In genomic region chr2:55048514-55048924, GRCh38 we compare ENCODE assay signal across 8 cellular contexts. TPM values are rescaled to one million over a fixed set of nuclear protein-coding genes. Genes with fewer than 3 reads are reported as not detected.
DNase-seq lines count a peak whose midpoint lies in the region; ATAC-seq and TF ChIP-seq lines count a peak whose summit lies in the region.

No MANE protein-coding gene starts in this region.

- H3K27ac ChIP-seq in AG04450 (ENCODE audit: low read depth, low read length) (peak overlapping the region; percentile 96), upper lobe of right lung (peak overlapping the region; percentile 95)

- H3K4me3 ChIP-seq in AG04450 (ENCODE audit: low read depth, low read length): peak overlapping the region; percentile 100
- peak overlapping the region; percentile 91 for H3K4me3 ChIP-seq in upper lobe of right lung

- intact Hi-C loops in upper lobe of right lung (cut with DNase I): loop anchor here (10.0 kb wide), 1 partner anchor 116 kb away; no protein-coding TSS in a partner anchor

- DNase-seq in AG04450 (ENCODE audit: low read depth, low spot score): no peak
- DNase-seq in ELR (ENCODE audit: low read depth): peak; percentile 66
- DNase-seq in OCI-M1 (lab: John Stamatoyannopoulos, UW): peak; percentile 79
- DNase-seq in cerebellar cortex (ENCODE audit: low spot score): peak; percentile 60
- DNase-seq in memory B cell (ENCODE audit: low spot score in 2 of 2): no peak
- DNase-seq in upper lobe of right lung: no peak
- DNase-seq in stimulated activated CD8-positive, alpha-beta memory T cell treated with anti-CD3 and anti-CD28 coated beads, Interleukin-4, amount 100 ng/mL, for 48 hours: no peak

- H3K9me3 ChIP-seq in AG04450 (ENCODE audit: control insufficient read depth, insufficient read depth, low read length) (no peaks in the 10 kb centered on the region; the same call in 1 of the 2 replicates), upper lobe of right lung (no peaks in the 10 kb centered on the region)

- peaks cover 35% of the 10 kb centered on the region for H3K4me1 Mint-ChIP-seq in memory B cell

- ATAC-seq in memory B cell (ENCODE audit: low read depth) (no peak), upper lobe of right lung (no peak), HG03095 (IDR thresholded peaks at IDR 0.05; ENCODE audit: unreplicated experiment) (no peak)

- H3K36me3 ChIP-seq in upper lobe of right lung: no peaks in the 10 kb centered on the region

- H3K27me3 ChIP-seq in AG04450 (ENCODE audit: control insufficient read depth, insufficient read depth, low read length) (no peaks in the 10 kb centered on the region), upper lobe of right lung (no peaks in the 10 kb centered on the region)

- CTCF ChIA-PET in AG04450 (lab: Charles Lee): interaction anchor here (0.6 to 4.8 kb wide), 30 partner anchors 13 to 149 kb away, joined by 3 to 60 read pairs (median 4); no protein-coding TSS in a partner anchor

- POLR2A ChIA-PET in AG04450 (lab: Yijun Ruan, JAX): interaction anchor here (0.6 to 4.3 kb wide), 8 partner anchors 22 to 372 kb away, joined by 3 to 79 read pairs (median 3); no protein-coding TSS in a partner anchor

- H3K9me3 Mint-ChIP-seq in memory B cell: no peaks in the 10 kb centered on the region

- peak overlapping the region; percentile 97 for H3K27ac Mint-ChIP-seq in memory B cell

- H3K4me1 ChIP-seq in upper lobe of right lung: peaks cover 35% of the 10 kb centered on the region

- H3K4me3 Mint-ChIP-seq in memory B cell: peak overlapping the region; percentile 100

- H3K36me3 Mint-ChIP-seq in memory B cell: peaks cover 1% of the 10 kb centered on the region

- TF ChIP-seq CTCF in AG04450 (IDR thresholded peaks at IDR 0.05; ENCODE audit: low read depth, low read length): no peak; the same call in 1 of the 2 replicates
- no peak for TF ChIP-seq CTCF in upper lobe of right lung (IDR thresholded peaks at IDR 0.05)

- H3K27me3 Mint-ChIP-seq in memory B cell: no peaks in the 10 kb centered on the region

RNA-seq across cellular contexts. Expression of gene RTN4, which starts 1.7 kb away (rescaled TPM):
- 652 and 668 TPM in 2 replicates for polyA plus RNA-seq in AG04450 (2011; rRNA removed)
- polyA minus RNA-seq in AG04450 (2011; rRNA and poly(A)+ RNA removed): 292 and 462 TPM in 2 replicates
- total RNA-seq in upper lobe of right lung: 275 TPM

Comparison
In these comparisons a context has a peak if more than half of its experiments do, and no peak if none do; other contexts are left out.
1. DNase-seq: peak in ELR (single experiment), OCI-M1 (single experiment) and cerebellar cortex (single experiment); none in AG04450 (single experiment), memory B cell (0 of 2), upper lobe of right lung (single experiment) and stimulated activated CD8-positive, alpha-beta memory T cell treated with anti-CD3 and anti-CD28 coated beads, Interleukin-4, amount 100 ng/mL, for 48 hours (single experiment).